ENCODE assay signal across 10 cellular contexts in the genomic region with DNA sequence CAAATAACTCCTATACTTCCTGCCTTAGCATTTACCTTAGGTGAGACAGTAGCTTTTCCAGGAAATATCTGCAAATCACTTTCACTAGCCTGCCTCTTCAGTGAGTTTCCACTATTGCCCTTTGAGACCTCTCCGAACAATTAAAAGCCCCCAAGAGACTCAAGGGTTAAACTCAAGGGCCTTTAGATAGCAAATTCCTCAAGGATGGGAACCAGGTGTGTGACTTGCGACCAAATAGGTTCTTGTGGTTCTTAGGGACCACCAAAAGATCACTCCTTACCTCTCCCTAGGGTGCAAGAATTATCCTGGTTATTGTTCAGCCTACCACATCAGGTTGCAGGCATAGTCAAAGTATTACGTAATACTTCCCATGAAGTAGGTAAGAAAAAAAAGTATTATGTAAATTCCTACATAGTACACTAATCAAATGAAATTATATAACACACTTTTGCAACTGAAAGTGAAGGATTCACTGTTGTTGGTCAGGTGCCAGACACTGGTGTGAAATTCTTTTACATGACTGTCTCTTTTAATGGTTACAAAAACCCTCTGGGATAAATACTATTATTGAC. TPM values are rescaled to one million over a fixed set of nuclear protein-coding genes. Genes with fewer than 3 reads are reported as not detected.
DNase-seq lines count a peak whose midpoint lies in the region; ATAC-seq and TF ChIP-seq lines count a peak whose summit lies in the region.
"Had no signal": no experiment of that assay in that cellular context is flagged by ENCODE, and none has a peak within 500 bp of the region (broad histone marks: within the 10 kb centered on the region; RNA-seq: fewer than 3 reads in every experiment).

No MANE protein-coding gene starts in this region.

- no peaks in the 10 kb centered on the region for H3K36me3 Mint-ChIP-seq in neural progenitor cell

- peak overlapping the region; percentile 87; the same call in 1 of the 2 replicates for H3K9ac ChIP-seq in HCT116 (ENCODE audit: low read length)
- H3K9ac ChIP-seq in neural progenitor cell: no peak overlapping the region

- H3K27me3 Mint-ChIP-seq in neural progenitor cell (ENCODE audit: insufficient read depth, low read depth): peaks cover 4% of the 10 kb centered on the region

- H3K9me3 Mint-ChIP-seq in neural progenitor cell: peaks cover 2% of the 10 kb centered on the region

- CTCF ChIA-PET in HCT116 (lab: Charles Lee): no interaction called here

- no peaks in the 10 kb centered on the region for H3K36me3 ChIP-seq in HCT116 (ENCODE audit: control insufficient read depth in 1 of 2, insufficient read depth in 2 of 2, low read length in 2 of 2)
- no peaks in the 10 kb centered on the region for H3K36me3 ChIP-seq in RWPE2 (ENCODE audit: low read depth)
- no peaks in the 10 kb centered on the region for H3K36me3 ChIP-seq in neural progenitor cell

- peaks cover 15% of the 10 kb centered on the region for H3F3A ChIP-seq in neural progenitor cell (ENCODE audit: low read depth)

- TF ChIP-seq CTCF in HCT116 (IDR thresholded peaks at IDR 0.05 in 2 of 3, conservative IDR thresholded peaks at IDR 0.05 in 1 of 3; ENCODE audit: borderline replicate concordance in 1 of 3, insufficient read depth in 1 of 3, low read depth in 2 of 3, low read length in 2 of 3) (no peak), RWPE2 (IDR thresholded peaks at IDR 0.05; ENCODE audit: poor library complexity, severe bottlenecking) (no peak), neural progenitor cell (IDR thresholded peaks at IDR 0.05) (no peak)

- peaks cover 6% of the 10 kb centered on the region; the same call in 1 of the 2 replicates for H4K20me1 ChIP-seq in HCT116 (ENCODE audit: insufficient read depth)
- H4K20me1 ChIP-seq in neural progenitor cell (ENCODE audit: low read depth): peaks cover 32% of the 10 kb centered on the region

- peaks cover 39 to 51% of the 10 kb centered on the region in 2 experiments for H3K4me1 ChIP-seq in HCT116 (ENCODE audit: control insufficient read depth in 1 of 2, insufficient read depth in 2 of 2, low read length in 2 of 2)
- peaks cover 34% of the 10 kb centered on the region for H3K4me1 ChIP-seq in RWPE2 (ENCODE audit: insufficient read depth, poor library complexity, severe bottlenecking)
- H3K4me1 ChIP-seq in neural progenitor cell: peaks cover 29% of the 10 kb centered on the region

- peak overlapping the region; percentile 85 for H3K4me3 Mint-ChIP-seq in neural progenitor cell

- no TSS peak for BruUV-seq in HCT116 (replicated peaks; lab: Mats Ljungman, UMichigan)

- DNase-seq in HCT116 (ENCODE audit: low read depth, low spot score) (no peak), RWPE2 (ENCODE audit: low spot score) (no peak), erythroblast (lab: John Stamatoyannopoulos, UW) (peak; percentile 40 to 66), neural progenitor cell (ENCODE audit: low spot score) (no peak), COLO829 (ENCODE audit: low spot score) (no peak), NCI-H187 treated with DMSO at 0.1 percent for 48 hours (lab: John Stamatoyannopoulos, UW) (no peak)
- no peak for DNase-seq in activated CD4-positive, alpha-beta T cell treated with anti-CD3 and anti-CD28 coated beads for 1 hour
- DNase-seq: activated CD4-positive, CD25-positive, alpha-beta regulatory T cell; GF-D8 had no signal

- POLR2A ChIA-PET in HCT116 (lab: Charles Lee): no interaction called here

- peaks cover 30% of the 10 kb centered on the region for H3K4me1 Mint-ChIP-seq in neural progenitor cell

- H3K27ac Mint-ChIP-seq in neural progenitor cell: no peak overlapping the region

- ATAC-seq in HCT116: no peak
- ATAC-seq in RWPE2 (ENCODE audit: low read depth): peak; percentile 14; the same call in 2 of the 3 replicates
- ATAC-seq in GM19324 (IDR thresholded peaks at IDR 0.05; ENCODE audit: low FRiP score, unreplicated experiment): no peak

- no peak for TF ChIP-seq RAD21 in HCT116 (IDR thresholded peaks at IDR 0.05; ENCODE audit: low read depth)

- H3K27me3 ChIP-seq in HCT116 (ENCODE audit: insufficient read depth, low read length) (no peaks in the 10 kb centered on the region), RWPE2 (ENCODE audit: insufficient read depth, poor library complexity, severe bottlenecking) (no peaks in the 10 kb centered on the region), neural progenitor cell (no peaks in the 10 kb centered on the region)

- no peak overlapping the region for H3K27ac ChIP-seq in HCT116 (ENCODE audit: low read depth, low read length)
- H3K27ac ChIP-seq in RWPE2 (ENCODE audit: poor library complexity, severe bottlenecking): peak overlapping the region; percentile 89
- H3K27ac ChIP-seq in neural progenitor cell: no peak overlapping the region

- H3K4me2 ChIP-seq in HCT116 (ENCODE audit: low read length) (peak overlapping the region; percentile 80), neural progenitor cell (peak overlapping the region; percentile 65)

- intact Hi-C loops in HCT116 (cut with micrococcal nuclease): loop anchor here (5.0 kb wide), 1 partner anchor 59 kb away; no protein-coding TSS in a partner anchor

- no peaks in the 10 kb centered on the region for H3K9me3 ChIP-seq in HCT116 (ENCODE audit: control insufficient read depth in 1 of 2, insufficient read depth in 1 of 2, low read depth in 1 of 2, low read length in 2 of 2)
- H3K9me3 ChIP-seq in RWPE2 (ENCODE audit: severe bottlenecking): no peaks in the 10 kb centered on the region
- H3K9me3 ChIP-seq in neural progenitor cell (ENCODE audit: low read depth): no peaks in the 10 kb centered on the region

- H3K79me2 ChIP-seq in HCT116 (ENCODE audit: insufficient read depth, low read length): peaks cover 35% of the 10 kb centered on the region
- peaks cover 33% of the 10 kb centered on the region for H3K79me2 ChIP-seq in neural progenitor cell (ENCODE audit: low read depth)

- no peak overlapping the region for H3K4me3 ChIP-seq in HCT116 (replicated peaks in 1 of 2; ENCODE audit: low read depth in 1 of 2, low read length in 2 of 2)
- no peak overlapping the region for H3K4me3 ChIP-seq in RWPE2 (ENCODE audit: severe bottlenecking)
- H3K4me3 ChIP-seq in neural progenitor cell: no peak overlapping the region

- TF ChIP-seq POLR2A in HCT116 (IDR thresholded peaks at IDR 0.05; ENCODE audit: borderline replicate concordance, extremely low read depth, insufficient read depth, insufficient read length): no peak
- TF ChIP-seq POLR2A in erythroblast (IDR thresholded peaks at IDR 0.05; ENCODE audit: low read length): no peak

- H2AFZ ChIP-seq in HCT116 (ENCODE audit: low read depth, low read length, poor library complexity, severe bottlenecking): no peak overlapping the region
- no peak overlapping the region for H2AFZ ChIP-seq in neural progenitor cell (replicated peaks)

- RAD21 ChIA-PET in HCT116 (lab: Charles Lee; ENCODE audit: low non-redundant PET in 1 of 2, low total read pairs in 2 of 2, uncharacterized antibody in 2 of 2, unreplicated experiment in 2 of 2): no interaction called here

- H3K9me2 ChIP-seq in HCT116 (ENCODE audit: insufficient read depth): no peaks in the 10 kb centered on the region

TF ChIP-seq in HCT116, 20 proteins besides CTCF, POLR2A, EP300 and RAD21:
- no peak for TF ChIP-seq EGR1 (IDR thresholded peaks at IDR 0.05; ENCODE audit: low read depth)
- TF ChIP-seq CEBPB (IDR thresholded peaks at IDR 0.05; ENCODE audit: low read depth): peak; percentile 78
TF ChIP-seq in HCT116: peak in this region for 1.

RNA-seq across cellular contexts. Expression of a gene that starts 1.4 kb away (rescaled TPM):
- total RNA-seq in HCT116 (2021; ENCODE audit: unreplicated experiment): 131 TPM
- polyA plus RNA-seq in HCT116 (2012): 36.4 and 47.0 TPM in 2 replicates
- 70.7 and 199 TPM in 2 replicates for total RNA-seq in neural progenitor cell (ENCODE audit: low replicate concordance)

Comparison
In these comparisons a context has a peak if more than half of its experiments do, and no peak if none do; other contexts are left out.
1. DNase-seq: peak in erythroblast (2 of 2); none in HCT116 (single experiment), RWPE2 (single experiment), neural progenitor cell (single experiment), COLO829 (single experiment), activated CD4-positive, alpha-beta T cell treated with anti-CD3 and anti-CD28 coated beads for 1 hour (single experiment) and NCI-H187 treated with DMSO at 0.1 percent for 48 hours (single experiment).